Comparison of ENCODE assay signal across 22 cellular contexts in the genomic region with DNA sequence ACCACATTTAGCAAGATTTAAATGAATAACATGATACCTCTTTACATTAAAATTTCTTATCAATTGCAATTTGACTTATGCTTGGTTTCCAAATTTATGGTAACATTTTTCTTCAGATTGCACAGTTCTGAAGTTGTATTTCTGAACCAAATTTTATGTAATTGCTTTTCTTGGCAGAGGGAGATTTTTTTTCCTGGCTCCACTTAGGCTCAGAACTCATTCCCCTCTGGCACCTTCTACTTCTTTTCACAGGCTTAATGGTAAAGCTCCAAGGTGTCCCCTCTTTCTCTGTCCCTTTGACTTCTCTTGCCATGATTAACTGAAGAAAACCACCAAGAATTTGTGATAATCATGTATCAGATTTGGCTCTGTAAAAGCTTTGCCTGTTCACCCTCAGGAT.
DNase-seq lines count a peak whose midpoint lies in the region; ATAC-seq and TF ChIP-seq lines count a peak whose summit lies in the region.
"Had no signal": no experiment of that assay in that cellular context is flagged by ENCODE, and none has a peak within 500 bp of the region (broad histone marks: within the 10 kb centered on the region; RNA-seq: fewer than 3 reads in every experiment).

No MANE protein-coding gene starts in this region.

- TF ChIP-seq EP300 in stomach (IDR thresholded peaks at IDR 0.05) = no peak

- TF ChIP-seq POLR2A in stomach (IDR thresholded peaks at IDR 0.05) = no peak

- TF ChIP-seq CTCF in tibial artery (IDR thresholded peaks at IDR 0.05) (no peak), stomach (IDR thresholded peaks at IDR 0.05) (no peak)

- DNase-seq in Right ventricle myocardium inferior (ENCODE audit: missing footprints) = no peak
- no peak for DNase-seq in cardiac septum (ENCODE audit: low spot score)
- DNase-seq in SJCRH30 = no peak
- peak; percentile 11 for DNase-seq in inferior parietal cortex (ENCODE audit: extremely low spot score)
- DNase-seq in tibial artery = no peak
- no peak for DNase-seq in amniotic stem cell (lab: John Stamatoyannopoulos, UW)
- no peak for DNase-seq in activated CD4-positive, CD25-positive, alpha-beta regulatory T cell treated with anti-CD3 and anti-CD28 coated beads, Interleukin-2, amount 50 U/mL, for 72 hours
- DNase-seq in stomach = no peak
- DNase-seq: CD8-positive, alpha-beta T cell; DMS79; EL; GF-D8; H7; MM.1S; NCI-H1417; NCI-H1694 treated with DMSO at 0.1 percent for 48 hours; NCI-H345; NCI-H774 had no signal

- intact Hi-C loops in Right ventricle myocardium inferior (cut with DNase I) (loop anchor here (10.0 kb wide), 2 partner anchors 99 to 339 kb away; a partner anchor contains a TSS), cardiac septum (cut with DNase I) (no loop called here), tibial artery (cut with DNase I; ENCODE audit: low total_unique reads) (no loop called here), stomach (cut with DNase I; ENCODE audit: low total_unique reads) (no loop called here)

- H3K4me3 ChIP-seq in SJCRH30 (no peak overlapping the region), tibial artery (no peak overlapping the region), stomach (no peak overlapping the region)
- H3K4me3 ChIP-seq: SJSA1 had no signal

- peak overlapping the region; percentile 24; the same call in 1 of the 2 replicates for H3K27ac ChIP-seq in SJCRH30
- H3K27ac ChIP-seq in tibial artery = peak overlapping the region; percentile 35 to 49
- H3K27ac ChIP-seq in stomach = no peak overlapping the region
- H3K27ac ChIP-seq: 22Rv1, C4-2B, KMS-11, SJSA1 had no signal

- H3K9me3 ChIP-seq in SJCRH30 (replicated peaks) = no peaks in the 10 kb centered on the region; the same call in 1 of the 2 replicates
- no peaks in the 10 kb centered on the region for H3K9me3 ChIP-seq in tibial artery
- H3K9me3 ChIP-seq in stomach = peaks cover 0 to 9% (median 0%) of the 10 kb centered on the region in 4 donors
- H3K9me3 ChIP-seq: SJSA1 had no signal

- ATAC-seq in Right ventricle myocardium inferior = peak; percentile 54
- ATAC-seq: CD8-positive, alpha-beta T cell had no signal

- H3K4me1 ChIP-seq in SJCRH30 (peaks cover 19% of the 10 kb centered on the region), tibial artery (peaks cover 0 to 34% (median 11%) of the 10 kb centered on the region in 4 donors), stomach (no peaks in the 10 kb centered on the region)
- H3K4me1 ChIP-seq: SJSA1 had no signal

- H3K36me3 ChIP-seq in SJCRH30 (no peaks in the 10 kb centered on the region), tibial artery (no peaks in the 10 kb centered on the region), stomach (no peaks in the 10 kb centered on the region)
- H3K36me3 ChIP-seq: SJSA1 had no signal

- H3K27me3 ChIP-seq in SJCRH30 = no peaks in the 10 kb centered on the region
- H3K27me3 ChIP-seq in tibial artery = no peaks in the 10 kb centered on the region
- H3K27me3 ChIP-seq in stomach = no peaks in the 10 kb centered on the region
- H3K27me3 ChIP-seq: SJSA1 had no signal

Comparison
In these comparisons a context has a peak if more than half of its experiments do, and no peak if none do; other contexts are left out.
1. H3K27ac ChIP-seq: peak in SJCRH30 (single experiment) and tibial artery (2 of 2); none in stomach (0 of 5).